ENCODE assay signal across 1 cellular context in genomic region chr17:4806770-4807533, GRCh38.
TF ChIP-seq lines count a peak whose summit lies in the region.

Gene PLD2 (plus strand): TSS chr17:4807152. CDS start chr17:4807773, 621 bp downstream.

TF ChIP-seq in HCT116, 20 proteins besides CTCF, POLR2A, EP300 and RAD21 (continued from another document):
- no peak for TF ChIP-seq SP1 (IDR thresholded peaks at IDR 0.05; ENCODE audit: low read depth)
